8 cellular contexts compared by ENCODE assay signal in the genomic region with DNA sequence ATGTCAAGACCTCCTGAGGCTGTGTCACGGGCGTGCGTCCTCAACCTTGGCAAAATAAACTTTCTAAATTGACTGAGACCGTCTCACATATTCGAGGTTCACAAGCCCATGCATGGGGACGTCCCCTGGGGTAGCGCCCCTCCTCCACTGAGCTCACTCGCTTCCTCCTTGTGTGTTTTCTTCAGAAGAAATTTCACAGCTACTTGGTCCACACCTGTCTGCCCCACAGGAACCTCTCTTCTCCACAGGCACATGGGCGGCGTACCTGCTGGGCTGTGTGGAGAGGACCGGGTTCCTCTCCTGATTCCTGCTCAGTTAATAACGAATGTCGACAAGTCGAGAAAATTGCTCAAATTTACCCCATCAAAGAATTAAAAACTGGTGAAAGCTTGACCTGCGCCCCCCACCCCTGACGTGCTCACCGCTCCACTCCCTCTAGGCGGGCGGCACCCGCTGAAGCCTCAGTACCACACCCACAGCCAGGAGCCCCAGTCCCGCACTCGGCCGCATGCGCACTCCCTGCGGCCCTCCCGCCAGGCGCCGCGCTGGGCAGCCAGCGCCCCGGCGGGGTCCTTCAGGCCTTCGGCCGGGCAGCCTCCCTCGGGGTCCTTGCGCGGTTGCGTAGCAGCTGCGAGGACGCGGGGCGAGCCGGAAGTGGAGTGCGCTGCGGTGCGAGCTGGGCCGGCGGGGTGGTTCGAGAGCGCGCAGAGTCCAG. TPM values are rescaled to one million over a fixed set of nuclear protein-coding genes. Genes with fewer than 3 reads are reported as not detected.
DNase-seq lines count a peak whose midpoint lies in the region; ATAC-seq and TF ChIP-seq lines count a peak whose summit lies in the region.
"Not testable (repeated sequence)": the region's sequence is repeated elsewhere in the genome, so short reads cannot be mapped to it uniquely, and the experiment has no call there.

A gene (plus strand): TSS at position 651 of the 715 bp plus-strand sequence. CDS start 1,341 bp downstream, outside the sequence.

- H3K27me3 Mint-ChIP-seq in activated naive CD8-positive, alpha-beta T cell treated with anti-CD3 and anti-CD28 coated beads for 36 hours; natural killer cell (ENCODE audit: low read depth in 2 of 2): not testable (repeated sequence)

- 0% methylated on average over 2 of the region's 51 CpGs; no CpG with 5 or more reads in 1 of the 2 donors for WGBS in gastroesophageal sphincter (ENCODE audit: low coverage in 1 of 2), 2 donors

- H3K27me3 ChIP-seq in gastroesophageal sphincter, result not testable (repeated sequence)

- peak within 1 kb of the TSS; percentile 55 to 57 for H3K4me3 ChIP-seq in gastroesophageal sphincter

- TF ChIP-seq POLR2A in gastroesophageal sphincter (IDR thresholded peaks at IDR 0.05), result peak in 1 of 2 donors; percentile 30

- not testable (repeated sequence) for H3K9me3 ChIP-seq in gastroesophageal sphincter

- TF ChIP-seq CTCF in gastroesophageal sphincter (IDR thresholded peaks at IDR 0.05), result peak in 1 of 4 experiments; percentile 11
- TF ChIP-seq CTCF in natural killer cell (IDR thresholded peaks at IDR 0.05), result not testable (repeated sequence)

- H3K27ac ChIP-seq in gastroesophageal sphincter, result peak within 1 kb of the TSS in 2 of 4 donors; percentile 57 to 72

- ATAC-seq in GM19467 (IDR thresholded peaks at IDR 0.05; ENCODE audit: unreplicated experiment) (peak; percentile 91), HG03378 (IDR thresholded peaks at IDR 0.05; ENCODE audit: unreplicated experiment) (peak; percentile 92), gastroesophageal sphincter (peak; percentile 100), natural killer cell (peak; percentile 95 to 99 (median 97))

- H3K4me1 ChIP-seq in gastroesophageal sphincter, result peaks cover 0 to 16% (median 0%) of the 10 kb centered on the region in 3 donors

- H3K4me1 Mint-ChIP-seq in activated naive CD8-positive, alpha-beta T cell treated with anti-CD3 and anti-CD28 coated beads for 36 hours, result peaks cover 10% of the 10 kb centered on the region
- H3K4me1 Mint-ChIP-seq in natural killer cell, result peaks cover 6 to 15% of the 10 kb centered on the region in 2 donors

- H3K36me3 ChIP-seq in gastroesophageal sphincter, result peaks cover 0 to 26% of the 10 kb centered on the region in 2 donors

- H3K4me3 Mint-ChIP-seq in activated naive CD8-positive, alpha-beta T cell treated with anti-CD3 and anti-CD28 coated beads for 36 hours, result peak within 1 kb of the TSS; percentile 94
- peak within 1 kb of the TSS; percentile 88 for H3K4me3 Mint-ChIP-seq in natural killer cell

- TF ChIP-seq EP300 in gastroesophageal sphincter (IDR thresholded peaks at IDR 0.05), result not testable (repeated sequence)

- intact Hi-C loops in natural killer cell (cut with micrococcal nuclease), result not testable (repeated sequence)

- DNase-seq in CD1c-positive myeloid dendritic cell (ENCODE audit: extremely low spot score) (peak; percentile 89), T follicular helper cell (ENCODE audit: low read depth) (peak; percentile 75), natural killer cell (peak; percentile 88)
- DNase-seq in activated naive CD8-positive, alpha-beta T cell treated with anti-CD3 and anti-CD28 coated beads for 36 hours, result peak; percentile 89
- peak; percentile 69 to 77 for DNase-seq in stimulated activated CD8-positive, alpha-beta memory T cell treated with anti-CD3 and anti-CD28 coated beads, Interleukin-15, amount 100 ng/mL, for 4 hours (ENCODE audit: low read depth in 2 of 2)

- H3K27ac Mint-ChIP-seq in activated naive CD8-positive, alpha-beta T cell treated with anti-CD3 and anti-CD28 coated beads for 36 hours, result peak within 1 kb of the TSS; percentile 81
- H3K27ac Mint-ChIP-seq in natural killer cell, result peak within 1 kb of the TSS; percentile 82 to 87

- not testable (repeated sequence) for H3K36me3 Mint-ChIP-seq in activated naive CD8-positive, alpha-beta T cell treated with anti-CD3 and anti-CD28 coated beads for 36 hours; natural killer cell

- not testable (repeated sequence) for H3K9me3 Mint-ChIP-seq in activated naive CD8-positive, alpha-beta T cell treated with anti-CD3 and anti-CD28 coated beads for 36 hours; natural killer cell

RNA-seq across cellular contexts. Expression of the gene that starts here (rescaled TPM):
- 10 to 100 TPM; 10.2 to 12.9 TPM for total RNA-seq in activated naive CD8-positive, alpha-beta T cell treated with anti-CD3 and anti-CD28 coated beads for 36 hours
- total RNA-seq in gastroesophageal sphincter, result 10 to 100 TPM in 3 of 4 donors, 1 to 10 TPM in 1; 3.0 to 19.9 (median 14.1) TPM
- 10 to 100 TPM; 16.7 to 23.5 (median 22.5) TPM for total RNA-seq in natural killer cell
